12 cellular contexts compared by ENCODE assay signal in the genomic region with DNA sequence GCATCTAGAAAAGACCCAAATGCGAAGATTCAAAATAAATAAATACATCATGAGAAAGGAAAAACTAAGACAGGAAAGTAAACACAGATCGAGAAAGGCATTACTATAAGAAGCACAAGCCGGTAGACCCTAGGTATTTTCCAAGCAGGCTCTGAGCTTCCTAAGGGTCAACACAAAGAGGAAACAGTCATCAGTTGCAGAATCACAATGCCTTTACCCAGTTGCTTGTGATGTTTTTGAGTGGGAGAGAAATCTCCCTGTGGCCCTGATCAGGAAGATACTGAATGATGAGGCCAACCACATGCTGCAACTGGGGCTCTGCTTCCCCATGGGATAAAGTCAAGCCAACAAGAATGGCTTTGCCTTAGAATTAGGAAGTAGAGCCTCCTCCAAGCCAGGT.
A peak's percentile ranks its signal among the peaks of the same experiment; 100 is the strongest.
DNase-seq lines count a peak whose midpoint lies in the region; ATAC-seq and TF ChIP-seq lines count a peak whose summit lies in the region.
"Had no signal": no experiment of that assay in that cellular context is flagged by ENCODE, and none has a peak within 500 bp of the region (broad histone marks: within the 10 kb centered on the region; RNA-seq: fewer than 3 reads in every experiment).

No MANE protein-coding gene starts in this region.

- no peaks in the 10 kb centered on the region for H3K36me3 ChIP-seq in KOPT-K1 (ENCODE audit: insufficient read depth, low read length)
- peaks cover 0 to 9% (median 6%) of the 10 kb centered on the region in 4 donors for H3K36me3 ChIP-seq in sigmoid colon
- H3K36me3 ChIP-seq in ovary, result no peaks in the 10 kb centered on the region

- TF ChIP-seq CTCF in brain (conservative IDR thresholded peaks at IDR 0.05), result no peak
- TF ChIP-seq CTCF in sigmoid colon (IDR thresholded peaks at IDR 0.05), result no peak
- TF ChIP-seq CTCF in ovary (IDR thresholded peaks at IDR 0.05), result no peak

- H3K4me1 ChIP-seq in sigmoid colon (peaks cover 0 to 100% (median 86%) of the 10 kb centered on the region in 4 donors), ovary (ENCODE audit: insufficient read depth) (no peaks in the 10 kb centered on the region)

- H3K9me3 ChIP-seq in KOPT-K1 (ENCODE audit: insufficient read depth, low read length, poor library complexity, severe bottlenecking) (no peaks in the 10 kb centered on the region), sigmoid colon (no peaks in the 10 kb centered on the region), ovary (no peaks in the 10 kb centered on the region)
- H3K9me3 ChIP-seq: A549 had no signal

- H3K27ac ChIP-seq in KOPT-K1 (ENCODE audit: low read depth, low read length, poor library complexity, severe bottlenecking) (peak overlapping the region; percentile 65), sigmoid colon (peak overlapping the region; percentile 30 to 89 (median 66)), ovary (no peak overlapping the region)
- H3K27ac ChIP-seq: A549 had no signal

- H3K4me3 Mint-ChIP-seq in T-helper 2 cell treated with Interferon-gamma antibody and Interleukin-4, amounts not matched to agents 5 μg/mL and 100 μg/mL, for 36 hours, result no peak overlapping the region
- H3K4me3 Mint-ChIP-seq in brain, result peak overlapping the region in 1 of 5 experiments; percentile 9
- no peak overlapping the region for H3K4me3 Mint-ChIP-seq in natural killer cell treated with Interleukin-12 subunit alpha and Interleukin-12 subunit beta and Interleukin-15 and Interleukin-18, amount 100 ng/mL, for 72 hours

- intact Hi-C loops in sigmoid colon (cut with DNase I) (no loop called here), ovary (cut with DNase I) (loop anchor here in 1 of 4 donors (10.0 kb wide), 1 partner anchor 188 kb away; no protein-coding TSS in a partner anchor)

- H3K27ac Mint-ChIP-seq in T-helper 2 cell treated with Interferon-gamma antibody and Interleukin-4, amounts not matched to agents 5 μg/mL and 100 μg/mL, for 36 hours, result peak overlapping the region; percentile 62
- peak overlapping the region in 3 of 5 experiments; percentile 64 to 95 (median 76) for H3K27ac Mint-ChIP-seq in brain
- H3K27ac Mint-ChIP-seq in natural killer cell treated with Interleukin-12 subunit alpha and Interleukin-12 subunit beta and Interleukin-15 and Interleukin-18, amount 100 ng/mL, for 72 hours, result peak overlapping the region in 1 of 2 donors; percentile 38

- TF ChIP-seq POLR2A in sigmoid colon (IDR thresholded peaks at IDR 0.05), result no peak
- no peak for TF ChIP-seq POLR2A in ovary (IDR thresholded peaks at IDR 0.05)

- peaks cover 25% of the 10 kb centered on the region for H3K36me3 Mint-ChIP-seq in T-helper 2 cell treated with Interferon-gamma antibody and Interleukin-4, amounts not matched to agents 5 μg/mL and 100 μg/mL, for 36 hours (ENCODE audit: low read depth)
- no peaks in the 10 kb centered on the region for H3K36me3 Mint-ChIP-seq in brain
- H3K36me3 Mint-ChIP-seq in natural killer cell treated with Interleukin-12 subunit alpha and Interleukin-12 subunit beta and Interleukin-15 and Interleukin-18, amount 100 ng/mL, for 72 hours, result no peaks in the 10 kb centered on the region

- H3K27me3 Mint-ChIP-seq in T-helper 2 cell treated with Interferon-gamma antibody and Interleukin-4, amounts not matched to agents 5 μg/mL and 100 μg/mL, for 36 hours (ENCODE audit: low read depth), result no peaks in the 10 kb centered on the region
- peaks cover 3% of the 10 kb centered on the region for H3K27me3 Mint-ChIP-seq in brain
- no peaks in the 10 kb centered on the region for H3K27me3 Mint-ChIP-seq in natural killer cell treated with Interleukin-12 subunit alpha and Interleukin-12 subunit beta and Interleukin-15 and Interleukin-18, amount 100 ng/mL, for 72 hours

- H3K9me3 Mint-ChIP-seq in T-helper 2 cell treated with Interferon-gamma antibody and Interleukin-4, amounts not matched to agents 5 μg/mL and 100 μg/mL, for 36 hours, result no peaks in the 10 kb centered on the region
- no peaks in the 10 kb centered on the region for H3K9me3 Mint-ChIP-seq in brain
- H3K9me3 Mint-ChIP-seq in natural killer cell treated with Interleukin-12 subunit alpha and Interleukin-12 subunit beta and Interleukin-15 and Interleukin-18, amount 100 ng/mL, for 72 hours, result no peaks in the 10 kb centered on the region

- peaks cover 23% of the 10 kb centered on the region for H3K4me1 Mint-ChIP-seq in T-helper 2 cell treated with Interferon-gamma antibody and Interleukin-4, amounts not matched to agents 5 μg/mL and 100 μg/mL, for 36 hours (ENCODE audit: low read depth)
- peaks cover 54% of the 10 kb centered on the region for H3K4me1 Mint-ChIP-seq in brain
- peaks cover 4 to 6% of the 10 kb centered on the region in 2 donors for H3K4me1 Mint-ChIP-seq in natural killer cell treated with Interleukin-12 subunit alpha and Interleukin-12 subunit beta and Interleukin-15 and Interleukin-18, amount 100 ng/mL, for 72 hours (ENCODE audit: low read depth in 2 of 2)

- no peak overlapping the region for H3K4me3 ChIP-seq in sigmoid colon
- no peak overlapping the region for H3K4me3 ChIP-seq in ovary
- H3K4me3 ChIP-seq: A549 had no signal

- ATAC-seq in natural killer cell treated with Interleukin-12 subunit alpha and Interleukin-12 subunit beta and Interleukin-15 and Interleukin-18, amount 100 ng/mL, for 72 hours, result no peak
- ATAC-seq: A549, SK-N-SH treated with all-trans-retinoic acid at 6 μM for 48 hours had no signal

- DNase-seq in T-helper 2 cell treated with Interferon-gamma antibody and Interleukin-4, amounts not matched to agents 5 μg/mL and 100 μg/mL, for 36 hours (ENCODE audit: low spot score), result no peak
- no peak for DNase-seq in T-helper 2 cell
- no peak for DNase-seq in sigmoid colon
- no peak for DNase-seq in ovary
- no peak for DNase-seq in NOMO-1 treated with DMSO at 0.1 percent for 48 hours (lab: John Stamatoyannopoulos, UW; ENCODE audit: unreplicated experiment)
- no peak for DNase-seq in natural killer cell treated with Interleukin-12 subunit alpha and Interleukin-12 subunit beta and Interleukin-15 and Interleukin-18, amount 100 ng/mL, for 72 hours (ENCODE audit: low spot score)
- DNase-seq: GDM1, midbrain had no signal

- no peak for TF ChIP-seq EP300 in sigmoid colon (IDR thresholded peaks at IDR 0.05)
- no peak for TF ChIP-seq EP300 in ovary (IDR thresholded peaks at IDR 0.05)

- 88 to 95% methylated on average over 3 of the region's 3 CpGs for WGBS in sigmoid colon, 2 donors
- 92 to 95% (median 94%) methylated on average over 3 of the region's 3 CpGs for WGBS in ovary, 3 donors

- no peaks in the 10 kb centered on the region for H3K27me3 ChIP-seq in sigmoid colon
- H3K27me3 ChIP-seq in ovary, result no peaks in the 10 kb centered on the region

Comparison
In these comparisons a context has a peak if more than half of its experiments do, and no peak if none do; other contexts are left out.
1. H3K27ac ChIP-seq: peak in KOPT-K1 (single experiment) and sigmoid colon (4 of 4); none in ovary (0 of 2).